In genomic region chr10:92284112-92284704, GRCh38 we compare ENCODE assay signal across 10 cellular contexts. TPM values are rescaled to one million over a fixed set of nuclear protein-coding genes. Genes with fewer than 3 reads are reported as not detected.
DNase-seq lines count a peak whose midpoint lies in the region; ATAC-seq and TF ChIP-seq lines count a peak whose summit lies in the region.
"Had no signal": no experiment of that assay in that cellular context is flagged by ENCODE, and none has a peak within 500 bp of the region (broad histone marks: within the 10 kb centered on the region; RNA-seq: fewer than 3 reads in every experiment).

No MANE protein-coding gene starts in this region.

- H3K9me3 Mint-ChIP-seq in activated naive CD8-positive, alpha-beta T cell treated with anti-CD3 and anti-CD28 coated beads for 36 hours = peaks cover 1% of the 10 kb centered on the region
- no peaks in the 10 kb centered on the region for H3K9me3 Mint-ChIP-seq in stimulated activated memory B cell treated with anti-CD40 and anti-IgM and Interleukin-4, amounts not matched to agents 10 μg/mL and 1 μg/mL and 100 μg/mL, for 72 hours

- peaks cover 0 to 7% of the 10 kb centered on the region in 2 donors for H3K4me1 ChIP-seq in right atrium auricular region

- no peaks in the 10 kb centered on the region for H3K9me3 ChIP-seq in right atrium auricular region

- peak overlapping the region in 1 of 2 donors; percentile 3 for H3K4me3 ChIP-seq in right atrium auricular region

- DNase-seq in activated naive CD8-positive, alpha-beta T cell treated with anti-CD3 and anti-CD28 coated beads for 36 hours = no peak
- no peak for DNase-seq in right atrium auricular region (ENCODE audit: low spot score)
- no peak for DNase-seq in NCI-H446 treated with DMSO at 0.1 percent for 48 hours (lab: John Stamatoyannopoulos, UW)
- DNase-seq: activated CD4-positive, alpha-beta T cell treated with anti-CD3 and anti-CD28 coated beads, Interleukin-2, amount 50 U/mL, for 4 hours; DMS53; NCI-H446 had no signal

- H3K36me3 ChIP-seq in right atrium auricular region = no peaks in the 10 kb centered on the region

- no peaks in the 10 kb centered on the region for H3K27me3 ChIP-seq in right atrium auricular region

- peak overlapping the region; percentile 13 to 53 for H3K27ac ChIP-seq in right atrium auricular region

- peak overlapping the region; percentile 61 for H3K27ac Mint-ChIP-seq in activated naive CD8-positive, alpha-beta T cell treated with anti-CD3 and anti-CD28 coated beads for 36 hours
- H3K27ac Mint-ChIP-seq in stimulated activated memory B cell treated with anti-CD40 and anti-IgM and Interleukin-4, amounts not matched to agents 10 μg/mL and 1 μg/mL and 100 μg/mL, for 72 hours = peak overlapping the region; percentile 65

- no peaks in the 10 kb centered on the region for H3K36me3 Mint-ChIP-seq in activated naive CD8-positive, alpha-beta T cell treated with anti-CD3 and anti-CD28 coated beads for 36 hours
- H3K36me3 Mint-ChIP-seq in stimulated activated memory B cell treated with anti-CD40 and anti-IgM and Interleukin-4, amounts not matched to agents 10 μg/mL and 1 μg/mL and 100 μg/mL, for 72 hours = no peaks in the 10 kb centered on the region

- no peaks in the 10 kb centered on the region for H3K27me3 Mint-ChIP-seq in activated naive CD8-positive, alpha-beta T cell treated with anti-CD3 and anti-CD28 coated beads for 36 hours
- H3K27me3 Mint-ChIP-seq in stimulated activated memory B cell treated with anti-CD40 and anti-IgM and Interleukin-4, amounts not matched to agents 10 μg/mL and 1 μg/mL and 100 μg/mL, for 72 hours = no peaks in the 10 kb centered on the region

- no peak for TF ChIP-seq CTCF in right atrium auricular region (IDR thresholded peaks at IDR 0.05)

- no peak overlapping the region for H3K4me3 Mint-ChIP-seq in activated naive CD8-positive, alpha-beta T cell treated with anti-CD3 and anti-CD28 coated beads for 36 hours
- peak overlapping the region; percentile 30 for H3K4me3 Mint-ChIP-seq in stimulated activated memory B cell treated with anti-CD40 and anti-IgM and Interleukin-4, amounts not matched to agents 10 μg/mL and 1 μg/mL and 100 μg/mL, for 72 hours

- peak; percentile 65 for ATAC-seq in GM21390 (IDR thresholded peaks at IDR 0.05; ENCODE audit: unreplicated experiment)
- ATAC-seq in stimulated activated memory B cell treated with anti-CD40 and anti-IgM and Interleukin-4, amounts not matched to agents 10 μg/mL and 1 μg/mL and 100 μg/mL, for 72 hours = no peak
- no peak for ATAC-seq in GM18870 (IDR thresholded peaks at IDR 0.05; ENCODE audit: unreplicated experiment)
- no peak for ATAC-seq in GM21515 (IDR thresholded peaks at IDR 0.05; ENCODE audit: unreplicated experiment)

- H3K4me1 Mint-ChIP-seq in activated naive CD8-positive, alpha-beta T cell treated with anti-CD3 and anti-CD28 coated beads for 36 hours = peaks cover 11% of the 10 kb centered on the region
- peaks cover 33% of the 10 kb centered on the region for H3K4me1 Mint-ChIP-seq in stimulated activated memory B cell treated with anti-CD40 and anti-IgM and Interleukin-4, amounts not matched to agents 10 μg/mL and 1 μg/mL and 100 μg/mL, for 72 hours

RNA-seq across cellular contexts. Expression of gene CPEB3, which starts 6.7 kb away (rescaled TPM):
- total RNA-seq in activated naive CD8-positive, alpha-beta T cell treated with anti-CD3 and anti-CD28 coated beads for 36 hours = 1 to 10 TPM; 1.5 to 1.9 TPM
- 10 to 100 TPM in 1 of 2 donors, 1 to 10 TPM in 1; 6.9 to 11.4 TPM for total RNA-seq in right atrium auricular region

RNA-seq across cellular contexts. Expression of gene MARCHF5, which starts 6.8 kb away (rescaled TPM):
- total RNA-seq in activated naive CD8-positive, alpha-beta T cell treated with anti-CD3 and anti-CD28 coated beads for 36 hours = 10 to 100 TPM; 25.6 to 26.5 TPM
- total RNA-seq in right atrium auricular region = 10 to 100 TPM in 1 of 2 donors, 1 to 10 TPM in 1; 8.5 to 11.6 TPM
